Comparison of ENCODE assay signal across 16 cellular contexts in the genomic region with DNA sequence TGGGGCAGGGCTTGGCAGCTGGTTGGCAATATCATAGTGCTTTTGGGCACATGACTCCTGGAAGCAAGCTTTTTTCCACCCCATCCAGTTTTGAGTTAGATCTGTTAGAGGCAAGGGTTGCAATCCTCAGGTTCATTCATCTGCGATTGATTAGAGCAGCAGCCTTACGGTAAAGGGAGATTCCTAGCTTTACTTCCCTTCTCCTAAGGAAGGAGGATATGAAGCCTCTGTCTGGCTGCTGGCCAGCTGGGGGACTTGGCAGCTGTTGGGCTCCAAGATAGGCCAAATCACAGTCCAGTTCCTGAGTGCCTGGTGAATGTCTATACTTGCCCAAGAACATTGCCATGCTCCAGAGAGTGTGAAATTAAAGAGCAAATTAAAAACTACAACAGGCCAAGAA.
DNase-seq lines count a peak whose midpoint lies in the region; ATAC-seq and TF ChIP-seq lines count a peak whose summit lies in the region.
"Had no signal": no experiment of that assay in that cellular context is flagged by ENCODE, and none has a peak within 500 bp of the region (broad histone marks: within the 10 kb centered on the region; RNA-seq: fewer than 3 reads in every experiment).

No MANE protein-coding gene starts in this region.

- in situ Hi-C loops in astrocyte of the spinal cord (cut with HindIII; ENCODE audit: low sequenced_read_pairs) = no loop called here

- no peak for ATAC-seq in GM18868 (IDR thresholded peaks at IDR 0.05; ENCODE audit: unreplicated experiment)

- no peak overlapping the region for H3K4me3 ChIP-seq in astrocyte of the spinal cord (ENCODE audit: low read depth, low read length)
- H3K4me3 ChIP-seq: BLaER1 treated with 17β-estradiol and CSF1 and Interleukin-3, amounts not matched to agents 10 nM and 100 nM; HAP-1 had no signal

- DNase-seq in M059J (ENCODE audit: low read depth) (peak; percentile 16), RPMI7951 (ENCODE audit: low read depth) (peak; percentile 1), astrocyte of the spinal cord (ENCODE audit: low read depth, low spot score) (peak; percentile 9), non-pigmented ciliary epithelial cell (ENCODE audit: low read depth) (peak; percentile 23), HuH-7.5 (ENCODE audit: low spot score) (no peak), putamen (ENCODE audit: low spot score) (no peak)
- DNase-seq: DMS153, EL, IMR-90, NCI-H1436 treated with DMSO at 0.1 percent for 48 hours, NCI-H2081 treated with DMSO at 0.1 percent for 48 hours, NCI-H345, NCI-H774 had no signal

- no peak for TF ChIP-seq CTCF in astrocyte of the spinal cord (IDR thresholded peaks at IDR 0.05; ENCODE audit: low read depth, low read length)

Comparison
In these comparisons a context has a peak if more than half of its experiments do, and no peak if none do; other contexts are left out.
1. DNase-seq: peak in M059J (single experiment), RPMI7951 (single experiment), astrocyte of the spinal cord (single experiment) and non-pigmented ciliary epithelial cell (single experiment); none in HuH-7.5 (single experiment) and putamen (single experiment).